Comparison of ENCODE assay signal across 10 cellular contexts in the genomic region with DNA sequence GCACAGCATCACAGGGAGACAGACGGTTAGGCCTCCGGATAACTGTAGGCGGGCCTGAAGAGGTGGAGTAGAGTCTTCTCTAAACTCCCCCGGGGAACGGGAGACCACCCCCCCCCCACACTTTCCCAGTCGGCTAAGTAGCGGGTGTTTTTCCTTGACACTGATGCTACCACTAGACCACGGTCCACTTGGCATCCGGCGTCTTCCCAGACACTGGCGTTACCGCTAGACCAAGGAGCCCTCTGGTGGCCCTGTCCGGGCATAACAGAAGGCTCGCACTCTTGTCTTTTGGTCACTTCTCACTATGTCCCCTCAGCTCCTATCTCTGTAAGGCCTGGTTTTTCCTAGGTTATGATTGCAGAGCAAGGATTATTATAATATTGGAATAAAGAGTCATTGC. TPM values are rescaled to one million over a fixed set of nuclear protein-coding genes. Genes with fewer than 3 reads are reported as not detected.
DNase-seq lines count a peak whose midpoint lies in the region; ATAC-seq and TF ChIP-seq lines count a peak whose summit lies in the region.
"Had no signal": no experiment of that assay in that cellular context is flagged by ENCODE, and none has a peak within 500 bp of the region (broad histone marks: within the 10 kb centered on the region; RNA-seq: fewer than 3 reads in every experiment).

No MANE protein-coding gene starts in this region.

- no peak overlapping the region for H3K27ac Mint-ChIP-seq in activated CD4-positive, alpha-beta memory T cell treated with anti-CD3 and anti-CD28 coated beads for 36 hours
- no peak overlapping the region for H3K27ac Mint-ChIP-seq in glutamatergic neuron (ENCODE audit: unreplicated experiment)
- H3K27ac Mint-ChIP-seq: activated T-helper 1 cell treated with anti-CD3 and anti-CD28 coated beads, Interleukin-12 subunit alpha, Interleukin-12 subunit beta, Interleukin-2, Interleukin-4 antibody, amounts not matched to agents 30 ng/mL and 10 ng/mL and 1 ng/mL, durations not matched to agents 14 hours and 24 hours and 36 hours had no signal

- H3K36me3 ChIP-seq in ovary (no peaks in the 10 kb centered on the region), SJCRH30 (no peaks in the 10 kb centered on the region)

- TF ChIP-seq CTCF in AG04450 (IDR thresholded peaks at IDR 0.05; ENCODE audit: low read depth, low read length): peak; percentile 14; the same call in 1 of the 2 replicates
- peak; percentile 62 for TF ChIP-seq CTCF in GM12864 (IDR thresholded peaks at IDR 0.05; ENCODE audit: low read depth, low read length, missing control alignments)
- TF ChIP-seq CTCF in glutamatergic neuron (IDR thresholded peaks at IDR 0.05; ENCODE audit: partially characterized antibody, unreplicated experiment): peak; percentile 35
- TF ChIP-seq CTCF in ovary (IDR thresholded peaks at IDR 0.05): no peak

- no peaks in the 10 kb centered on the region for H3K27me3 Mint-ChIP-seq in activated CD4-positive, alpha-beta memory T cell treated with anti-CD3 and anti-CD28 coated beads for 36 hours
- peaks cover 8% of the 10 kb centered on the region for H3K27me3 Mint-ChIP-seq in glutamatergic neuron (ENCODE audit: unreplicated experiment)

- H3K27me3 ChIP-seq in AG04450 (ENCODE audit: control insufficient read depth, insufficient read depth, low read length) (peaks cover 8% of the 10 kb centered on the region), ovary (no peaks in the 10 kb centered on the region), SJCRH30 (no peaks in the 10 kb centered on the region)

- H3K9me3 Mint-ChIP-seq in activated CD4-positive, alpha-beta memory T cell treated with anti-CD3 and anti-CD28 coated beads for 36 hours: no peaks in the 10 kb centered on the region
- H3K9me3 Mint-ChIP-seq in glutamatergic neuron (ENCODE audit: unreplicated experiment): peaks cover 2% of the 10 kb centered on the region
- H3K9me3 Mint-ChIP-seq: activated T-helper 1 cell treated with anti-CD3 and anti-CD28 coated beads, Interleukin-12 subunit alpha, Interleukin-12 subunit beta, Interleukin-2, Interleukin-4 antibody, amounts not matched to agents 30 ng/mL and 10 ng/mL and 1 ng/mL, durations not matched to agents 14 hours and 24 hours and 36 hours had no signal

- 76 to 82% (median 80%) methylated on average over 14 of the region's 14 CpGs for WGBS in ovary, 3 donors

- no peak for TF ChIP-seq EP300 in ovary (IDR thresholded peaks at IDR 0.05)

- no peak for DNase-seq in AG04450 (ENCODE audit: low read depth, low spot score)
- DNase-seq in GM12864 (ENCODE audit: low read depth): no peak
- peak; percentile 52 for DNase-seq in activated CD4-positive, alpha-beta memory T cell treated with anti-CD3 and anti-CD28 coated beads for 36 hours
- peak; percentile 61 for DNase-seq in glutamatergic neuron
- no peak for DNase-seq in ovary
- DNase-seq in AG20443 (ENCODE audit: low spot score): no peak
- no peak for DNase-seq in SJCRH30
- DNase-seq: effector CD8-positive, alpha-beta T cell had no signal

- no peaks in the 10 kb centered on the region for H3K36me3 Mint-ChIP-seq in activated CD4-positive, alpha-beta memory T cell treated with anti-CD3 and anti-CD28 coated beads for 36 hours
- H3K36me3 Mint-ChIP-seq in glutamatergic neuron (ENCODE audit: unreplicated experiment): peaks cover 9% of the 10 kb centered on the region

- H3K27ac ChIP-seq in AG04450 (ENCODE audit: low read depth, low read length) (no peak overlapping the region), ovary (no peak overlapping the region), SJCRH30 (no peak overlapping the region)

- peaks cover 2% of the 10 kb centered on the region for H3K4me1 Mint-ChIP-seq in activated CD4-positive, alpha-beta memory T cell treated with anti-CD3 and anti-CD28 coated beads for 36 hours (ENCODE audit: low read depth)
- H3K4me1 Mint-ChIP-seq in glutamatergic neuron (ENCODE audit: low read depth, unreplicated experiment): peaks cover 4% of the 10 kb centered on the region

- TF ChIP-seq POLR2A in ovary (IDR thresholded peaks at IDR 0.05): no peak

- POLR2A ChIA-PET in AG04450 (lab: Yijun Ruan, JAX): interaction anchor here (1.4 kb wide), 1 partner anchor 26 kb away, joined by 7 read pairs; no protein-coding TSS in a partner anchor
- POLR2A ChIA-PET in activated CD4-positive, alpha-beta memory T cell treated with anti-CD3 and anti-CD28 coated beads for 36 hours (lab: Charles Lee): no interaction called here

- H3K4me1 ChIP-seq in ovary (ENCODE audit: insufficient read depth) (no peaks in the 10 kb centered on the region), SJCRH30 (no peaks in the 10 kb centered on the region)

- CTCF ChIA-PET in AG04450 (lab: Charles Lee): interaction anchor here (0.7 to 1.4 kb wide), 2 partner anchors 24 to 366 kb away, joined by 3 read pairs; no protein-coding TSS in a partner anchor
- CTCF ChIA-PET in activated CD4-positive, alpha-beta memory T cell treated with anti-CD3 and anti-CD28 coated beads for 36 hours (lab: Charles Lee): interaction anchor here (0.7 to 2.1 kb wide), 4 partner anchors 9 to 386 kb away, joined by 3 to 6 read pairs (median 3); no protein-coding TSS in a partner anchor

- no peak for ATAC-seq in GM21737 (IDR thresholded peaks at IDR 0.05; ENCODE audit: unreplicated experiment)

- H3K4me3 ChIP-seq in AG04450 (ENCODE audit: low read depth, low read length) (no peak overlapping the region), GM12864 (ENCODE audit: low read depth, low read length) (no peak overlapping the region), ovary (no peak overlapping the region), SJCRH30 (no peak overlapping the region)

- intact Hi-C loops in activated CD4-positive, alpha-beta memory T cell treated with anti-CD3 and anti-CD28 coated beads for 36 hours (cut with micrococcal nuclease): no loop called here
- intact Hi-C loops in ovary (cut with DNase I): loop anchor here in 2 of 4 donors (10.0 kb wide), 1 partner anchor 65 kb away; no protein-coding TSS in a partner anchor

- no peak overlapping the region for H3K4me3 Mint-ChIP-seq in activated CD4-positive, alpha-beta memory T cell treated with anti-CD3 and anti-CD28 coated beads for 36 hours
- H3K4me3 Mint-ChIP-seq in glutamatergic neuron (ENCODE audit: unreplicated experiment): no peak overlapping the region
- H3K4me3 Mint-ChIP-seq: activated T-helper 1 cell treated with anti-CD3 and anti-CD28 coated beads, Interleukin-12 subunit alpha, Interleukin-12 subunit beta, Interleukin-2, Interleukin-4 antibody, amounts not matched to agents 30 ng/mL and 10 ng/mL and 1 ng/mL, durations not matched to agents 14 hours and 24 hours and 36 hours had no signal

- H3K9me3 ChIP-seq in AG04450 (ENCODE audit: control insufficient read depth, insufficient read depth, low read length) (no peaks in the 10 kb centered on the region), ovary (no peaks in the 10 kb centered on the region), SJCRH30 (replicated peaks) (no peaks in the 10 kb centered on the region)

RNA-seq across cellular contexts. Expression of a gene that starts 25.7 kb away (rescaled TPM):
- polyA plus RNA-seq in AG04450 (2011; rRNA removed): 165 and 225 TPM in 2 replicates
- polyA minus RNA-seq in AG04450 (2011; rRNA and poly(A)+ RNA removed): 100 and 125 TPM in 2 replicates
- total RNA-seq in activated CD4-positive, alpha-beta memory T cell treated with anti-CD3 and anti-CD28 coated beads for 36 hours: 100 to 1,000 TPM; 902 to 918 TPM
- total RNA-seq in glutamatergic neuron (ENCODE audit: unreplicated experiment): 320 TPM
- total RNA-seq in ovary: 100 to 1,000 TPM; 111 to 565 (median 509) TPM
- 100 to 1,000 TPM; 266 to 724 TPM for polyA plus RNA-seq in ovary
- total RNA-seq in SJCRH30 (2014; rRNA removed; shearing (Covaris generic)): 795 and 908 TPM in 2 replicates

RNA-seq across cellular contexts. Expression of a gene that starts 40.3 kb away (rescaled TPM):
- polyA plus RNA-seq in AG04450 (2011; rRNA removed) (not detected in 2 replicates), ovary (under 1 TPM; 0.31 to 0.40 TPM)
- not detected in 2 replicates for polyA minus RNA-seq in AG04450 (2011; rRNA and poly(A)+ RNA removed)
- total RNA-seq in activated CD4-positive, alpha-beta memory T cell treated with anti-CD3 and anti-CD28 coated beads for 36 hours: under 1 TPM in 1 of 2 experiments, not detected in 1; 0.07 TPM
- total RNA-seq in glutamatergic neuron (ENCODE audit: unreplicated experiment) (0.32 TPM), ovary (under 1 TPM in 3 of 7 donors, not detected in 4; 0.10 to 0.56 (median 0.17) TPM)
- not detected in 2 replicates for total RNA-seq in SJCRH30 (2014; rRNA removed; shearing (Covaris generic))
- total RNA-seq: activated T-helper 1 cell treated with anti-CD3 and anti-CD28 coated beads, Interleukin-12 subunit alpha, Interleukin-12 subunit beta, Interleukin-2, Interleukin-4 antibody, amounts not matched to agents 30 ng/mL and 10 ng/mL and 1 ng/mL, durations not matched to agents 14 hours and 24 hours and 36 hours had no signal

Comparison
In these comparisons a context has a peak if more than half of its experiments do, and no peak if none do; other contexts are left out.
1. DNase-seq: peak in activated CD4-positive, alpha-beta memory T cell treated with anti-CD3 and anti-CD28 coated beads for 36 hours (single experiment) and glutamatergic neuron (single experiment); none in AG04450 (single experiment), GM12864 (single experiment), ovary (0 of 5), AG20443 (single experiment) and SJCRH30 (0 of 2).
2. CTCF ChIP-seq: peak in AG04450 (single experiment), GM12864 (single experiment) and glutamatergic neuron (single experiment); none in ovary (0 of 3).